In the genomic region with DNA sequence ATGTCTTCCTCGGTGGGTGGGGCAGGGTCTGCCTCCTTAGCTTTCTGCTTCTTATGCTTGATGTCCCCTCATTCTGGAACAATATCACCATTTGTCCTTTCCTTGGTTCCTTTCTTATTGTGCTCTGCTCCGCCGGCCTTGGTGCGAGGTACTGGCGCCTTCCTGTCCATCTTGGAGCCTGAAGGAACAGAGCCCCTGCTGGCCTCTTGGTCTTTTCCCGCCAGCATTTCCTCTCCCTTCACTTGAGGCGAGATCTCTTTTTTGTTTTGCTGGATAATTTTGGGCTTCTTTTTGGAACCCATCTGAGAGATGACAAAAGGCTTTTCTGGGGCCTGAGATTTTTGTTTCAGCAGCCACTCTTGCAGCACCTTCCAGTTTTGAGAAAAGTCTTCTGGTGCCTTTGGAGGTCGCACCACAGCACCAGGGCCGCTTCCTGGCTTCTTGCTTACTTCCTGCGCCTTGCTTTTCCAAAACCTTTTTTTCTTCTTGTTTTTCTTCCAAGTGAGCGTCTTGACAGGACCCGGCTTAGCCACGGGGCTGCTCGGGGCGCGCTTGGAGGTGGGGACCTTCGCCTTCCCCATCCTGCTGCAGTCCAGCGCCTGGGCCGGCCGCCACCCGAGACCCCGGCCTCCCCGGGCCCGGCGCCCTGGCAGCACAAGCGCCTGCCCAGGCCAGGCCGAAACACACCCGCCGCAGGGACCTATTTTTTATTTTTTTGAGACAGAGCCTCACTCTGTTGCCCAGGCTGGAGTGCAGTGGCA, we compare ENCODE assay signal across 14 cellular contexts.
"Had no signal": no experiment of that assay in that cellular context is flagged by ENCODE, and none has a peak within 500 bp of the region (broad histone marks: within the 10 kb centered on the region; RNA-seq: fewer than 3 reads in every experiment).

No MANE protein-coding gene starts in this region.

- H3K9me3 ChIP-seq: adrenal gland, neutrophil, thyroid gland, vagina had no signal

- H3K27ac Mint-ChIP-seq: activated CD4-positive, alpha-beta memory T cell treated with anti-CD3 and anti-CD28 coated beads, Interleukin-2, amount 10 ng/mL, durations not matched to agents 7 days and 5 days; activated T-helper 1 cell treated with anti-CD3 and anti-CD28 coated beads, Interleukin-12 subunit alpha, Interleukin-12 subunit beta, Interleukin-2, Interleukin-4 antibody, amounts not matched to agents 30 ng/mL and 10 ng/mL and 1 ng/mL, durations not matched to agents 14 hours and 24 hours and 36 hours; T-helper 17 cell had no signal

- H3K4me3 Mint-ChIP-seq: activated CD4-positive, alpha-beta memory T cell treated with anti-CD3 and anti-CD28 coated beads, Interleukin-2, amount 10 ng/mL, durations not matched to agents 7 days and 5 days; activated T-helper 1 cell treated with anti-CD3 and anti-CD28 coated beads, Interleukin-12 subunit alpha, Interleukin-12 subunit beta, Interleukin-2, Interleukin-4 antibody, amounts not matched to agents 30 ng/mL and 10 ng/mL and 1 ng/mL, durations not matched to agents 14 hours and 24 hours and 36 hours; T-helper 17 cell had no signal

- H3K27me3 ChIP-seq: adrenal gland, heart right ventricle, thyroid gland, vagina had no signal

- H3K4me3 ChIP-seq: adrenal gland, gastroesophageal sphincter, heart right ventricle, skin epidermis, thyroid gland, vagina had no signal

- DNase-seq: activated CD4-positive, alpha-beta memory T cell treated with anti-CD3 and anti-CD28 coated beads, Interleukin-2, amount 10 ng/mL, durations not matched to agents 7 days and 5 days; activated CD4-positive, alpha-beta T cell treated with anti-CD3 and anti-CD28 coated beads for 4 hours; heart right ventricle; left cardiac atrium; naive B cell; T-helper 17 cell; thyroid gland; WERI-Rb-1 had no signal

- H3K27me3 Mint-ChIP-seq: activated CD4-positive, alpha-beta memory T cell treated with anti-CD3 and anti-CD28 coated beads, Interleukin-2, amount 10 ng/mL, durations not matched to agents 7 days and 5 days; naive B cell had no signal

- H3K36me3 ChIP-seq: adrenal gland, gastroesophageal sphincter, heart right ventricle, neutrophil, thyroid gland, vagina, WERI-Rb-1 had no signal

- H3K27ac ChIP-seq: adrenal gland, gastroesophageal sphincter, heart right ventricle, neutrophil, skin epidermis, thyroid gland, vagina, WERI-Rb-1 had no signal

- H3K4me1 ChIP-seq: adrenal gland, gastroesophageal sphincter, thyroid gland had no signal

- ATAC-seq: gastroesophageal sphincter, left cardiac atrium, T-helper 17 cell had no signal
